In the genomic region with DNA sequence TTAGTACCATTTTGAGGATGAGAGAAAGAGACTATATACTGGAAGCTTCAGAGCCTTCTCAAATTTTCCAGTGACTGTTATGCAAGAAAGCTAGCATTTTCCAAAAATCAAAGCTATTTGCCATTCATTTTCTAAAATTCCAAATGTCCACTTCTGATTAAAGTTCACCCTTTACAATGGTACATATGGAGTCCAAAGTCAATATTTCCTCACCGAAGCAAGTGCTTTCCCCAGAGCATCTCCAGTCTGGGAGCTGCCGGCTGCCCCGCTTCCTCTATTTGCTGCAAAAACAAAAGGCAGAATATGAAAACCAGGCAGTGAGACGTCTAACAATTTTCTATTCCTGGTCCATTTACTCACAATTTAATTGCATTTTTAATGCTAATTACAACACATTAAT, we compare ENCODE assay signal across 33 cellular contexts.
"Had no signal": no experiment of that assay in that cellular context is flagged by ENCODE, and none has a peak within 500 bp of the region (broad histone marks: within the 10 kb centered on the region; RNA-seq: fewer than 3 reads in every experiment).

No MANE protein-coding gene starts in this region.

- H3K9me3 ChIP-seq: adrenal gland, body of pancreas, breast epithelium, SJCRH30 had no signal

- H3K27me3 ChIP-seq: adrenal gland, body of pancreas, breast epithelium, SJCRH30 had no signal

- H3K36me3 ChIP-seq: breast epithelium, SJCRH30 had no signal

- H3K4me3 ChIP-seq: adrenal gland, body of pancreas, breast epithelium, SJCRH30, SK-N-MC had no signal

- H3K36me3 Mint-ChIP-seq: activated CD4-positive, alpha-beta memory T cell treated with anti-CD3 and anti-CD28 coated beads for 36 hours; activated naive CD4-positive, alpha-beta T cell treated with anti-CD3 and anti-CD28 coated beads, Interleukin-2, amount 50 U/mL, for 72 hours had no signal

- ATAC-seq: activated naive CD4-positive, alpha-beta T cell treated with anti-CD3 and anti-CD28 coated beads, Interleukin-2, amount 50 U/mL, for 72 hours; activated T-cell treated with anti-CD3 and anti-CD28 coated beads, Interleukin-2, amount 50 U/mL, for 4 hours; body of pancreas; Panc1 had no signal

- H3K27ac ChIP-seq: adrenal gland, body of pancreas, breast epithelium, SJCRH30, SK-N-MC, VCaP had no signal

- H3K4me3 Mint-ChIP-seq: activated B cell treated with CpG ODN at 0.5 μM for 24 hours; activated CD4-positive, alpha-beta memory T cell treated with anti-CD3 and anti-CD28 coated beads for 36 hours; activated naive CD4-positive, alpha-beta T cell treated with anti-CD3 and anti-CD28 coated beads for 36 hours; activated T-cell treated with anti-CD3 and anti-CD28 coated beads, Interleukin-2, amount 50 U/mL, for 4 hours; activated T-helper 1 cell treated with anti-CD3 and anti-CD28 coated beads, Interleukin-12 subunit alpha, Interleukin-12 subunit beta, Interleukin-2, Interleukin-4 antibody, amounts not matched to agents 30 ng/mL and 10 ng/mL and 1 ng/mL, durations not matched to agents 14 hours and 24 hours and 36 hours; T-helper 1 cell treated with Interleukin-12 subunit alpha and Interleukin-12 subunit beta and Interleukin-4 antibody, amounts not matched to agents 30 μg/mL and 1 μg/mL, for 36 hours; T-helper 2 cell treated with Interferon-gamma antibody and Interleukin-4, amounts not matched to agents 5 μg/mL and 100 μg/mL, for 36 hours had no signal

- H3K27ac Mint-ChIP-seq: activated B cell treated with CpG ODN at 0.5 μM for 24 hours; activated CD4-positive, alpha-beta memory T cell treated with anti-CD3 and anti-CD28 coated beads for 36 hours; activated naive CD4-positive, alpha-beta T cell treated with anti-CD3 and anti-CD28 coated beads for 36 hours; activated naive CD4-positive, alpha-beta T cell treated with anti-CD3 and anti-CD28 coated beads, Interleukin-2, amount 50 U/mL, for 72 hours; activated T-helper 1 cell treated with anti-CD3 and anti-CD28 coated beads, Interleukin-12 subunit alpha, Interleukin-12 subunit beta, Interleukin-2, Interleukin-4 antibody, amounts not matched to agents 30 ng/mL and 10 ng/mL and 1 ng/mL, durations not matched to agents 14 hours and 24 hours and 36 hours; T-helper 1 cell treated with Interleukin-12 subunit alpha and Interleukin-12 subunit beta and Interleukin-4 antibody, amounts not matched to agents 30 μg/mL and 1 μg/mL, for 36 hours; T-helper 2 cell treated with Interferon-gamma antibody and Interleukin-4, amounts not matched to agents 5 μg/mL and 100 μg/mL, for 36 hours had no signal

- H3K9me3 Mint-ChIP-seq: activated B cell treated with CpG ODN at 0.5 μM for 24 hours; activated CD4-positive, alpha-beta memory T cell treated with anti-CD3 and anti-CD28 coated beads for 36 hours; activated naive CD4-positive, alpha-beta T cell treated with anti-CD3 and anti-CD28 coated beads for 36 hours; activated naive CD4-positive, alpha-beta T cell treated with anti-CD3 and anti-CD28 coated beads, Interleukin-2, amount 50 U/mL, for 72 hours; activated T-cell treated with anti-CD3 and anti-CD28 coated beads, Interleukin-2, amount 50 U/mL, for 4 hours; activated T-helper 1 cell treated with anti-CD3 and anti-CD28 coated beads, Interleukin-12 subunit alpha, Interleukin-12 subunit beta, Interleukin-2, Interleukin-4 antibody, amounts not matched to agents 30 ng/mL and 10 ng/mL and 1 ng/mL, durations not matched to agents 14 hours and 24 hours and 36 hours; T-helper 1 cell treated with Interleukin-12 subunit alpha and Interleukin-12 subunit beta and Interleukin-4 antibody, amounts not matched to agents 30 μg/mL and 1 μg/mL, for 36 hours; T-helper 2 cell treated with Interferon-gamma antibody and Interleukin-4, amounts not matched to agents 5 μg/mL and 100 μg/mL, for 36 hours had no signal

- H3K27me3 Mint-ChIP-seq: activated B cell treated with CpG ODN at 0.5 μM for 24 hours; activated CD4-positive, alpha-beta memory T cell treated with anti-CD3 and anti-CD28 coated beads for 36 hours had no signal

- DNase-seq: activated B cell treated with CpG ODN at 0.5 μM for 24 hours; activated CD4-positive, alpha-beta memory T cell treated with anti-CD3 and anti-CD28 coated beads for 36 hours; activated CD4-positive, alpha-beta T cell treated with anti-CD3 and anti-CD28 coated beads for 4 hours; activated CD4-positive, alpha-beta T cell treated with anti-CD3 and anti-CD28 coated beads, Interleukin-2, amount 50 U/mL, for 1 hour; activated CD4-positive, CD25-positive, alpha-beta regulatory T cell treated with anti-CD3 and anti-CD28 coated beads, Interleukin-2, amount 50 U/mL, for 72 hours; activated CD8-positive, alpha-beta memory T cell treated with anti-CD3 and anti-CD28 coated beads, Interleukin-2, amount 50 U/mL, for 4 hours; activated gamma-delta T cell treated with Interleukin-2 at 50 U/mL for 16 hours; activated naive CD4-positive, alpha-beta T cell treated with anti-CD3 and anti-CD28 coated beads for 36 hours; activated T-cell treated with anti-CD3 and anti-CD28 coated beads for 4 hours; activated T-cell treated with anti-CD3 and anti-CD28 coated beads, Interleukin-2, amount 50 U/mL, for 4 hours; adrenal gland; body of pancreas; Karpas-422; KBM-7; NCI-H1092 treated with DMSO at 0.1 percent for 48 hours; NCI-H1417; NCI-H146; NCI-H187 treated with DMSO at 0.1 percent for 48 hours; NCI-H2081; NCI-H2171 treated with DMSO at 0.1 percent for 48 hours; NCI-H2227 treated with DMSO at 0.1 percent for 48 hours; NCI-H446 treated with DMSO at 0.1 percent for 48 hours; NCI-H524; SHP77; SJCRH30 had no signal

- H3K4me1 ChIP-seq: body of pancreas had no signal
